In the genomic region with DNA sequence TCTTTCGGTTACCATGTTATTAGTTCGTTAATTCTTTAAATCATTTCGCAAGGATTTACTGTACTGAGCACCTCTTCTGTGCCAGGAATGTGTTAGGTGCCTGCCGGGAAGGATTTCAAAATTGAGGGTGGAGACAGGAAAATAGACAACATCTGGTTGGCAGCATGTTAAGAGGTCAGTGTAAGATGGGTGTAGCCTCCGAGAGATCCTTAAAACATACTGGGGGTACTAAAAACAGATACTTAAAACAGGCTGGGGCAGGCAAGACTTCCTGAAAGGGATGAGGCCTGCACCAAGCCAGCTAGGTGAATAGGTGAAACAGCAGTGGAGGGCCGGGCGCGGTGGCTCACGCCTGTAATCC, we compare ENCODE assay signal across 12 cellular contexts.
"Had no signal": no experiment of that assay in that cellular context is flagged by ENCODE, and none has a peak within 500 bp of the region (broad histone marks: within the 10 kb centered on the region; RNA-seq: fewer than 3 reads in every experiment).

No MANE protein-coding gene starts in this region.

- H3K4me3 Mint-ChIP-seq: activated CD4-positive, alpha-beta memory T cell treated with anti-CD3 and anti-CD28 coated beads for 36 hours; activated naive CD8-positive, alpha-beta T cell; nephron progenitor cell had no signal

- H3K27me3 Mint-ChIP-seq: activated CD4-positive, alpha-beta memory T cell treated with anti-CD3 and anti-CD28 coated beads for 36 hours; activated naive CD8-positive, alpha-beta T cell had no signal

- H3K36me3 Mint-ChIP-seq: activated CD4-positive, alpha-beta memory T cell treated with anti-CD3 and anti-CD28 coated beads for 36 hours; activated naive CD8-positive, alpha-beta T cell had no signal

- DNase-seq: activated CD4-positive, alpha-beta memory T cell treated with anti-CD3 and anti-CD28 coated beads for 36 hours; activated gamma-delta T cell; activated T-cell treated with anti-CD3 and anti-CD28 coated beads, Interleukin-2, amount 50 U/mL, for 48 hours; glutamatergic neuron; left ventricle myocardium inferior; mesendoderm; nephron progenitor cell; T1000; transverse colon had no signal

- H3K27ac ChIP-seq: left ventricle myocardium inferior, transverse colon, VCaP had no signal

- H3K4me3 ChIP-seq: left ventricle myocardium inferior, smooth muscle cell, transverse colon had no signal

- H3K27me3 ChIP-seq: transverse colon had no signal

- H3K9me3 Mint-ChIP-seq: activated CD4-positive, alpha-beta memory T cell treated with anti-CD3 and anti-CD28 coated beads for 36 hours had no signal

- H3K36me3 ChIP-seq: left ventricle myocardium inferior, transverse colon had no signal

- H3K9me3 ChIP-seq: left ventricle myocardium inferior, transverse colon had no signal

- H3K4me1 ChIP-seq: left ventricle myocardium inferior had no signal

- H3K4me1 Mint-ChIP-seq: nephron progenitor cell had no signal

- H3K27ac Mint-ChIP-seq: activated CD4-positive, alpha-beta memory T cell treated with anti-CD3 and anti-CD28 coated beads for 36 hours; activated naive CD8-positive, alpha-beta T cell; nephron progenitor cell had no signal
